37 cellular contexts compared by ENCODE assay signal in the genomic region with DNA sequence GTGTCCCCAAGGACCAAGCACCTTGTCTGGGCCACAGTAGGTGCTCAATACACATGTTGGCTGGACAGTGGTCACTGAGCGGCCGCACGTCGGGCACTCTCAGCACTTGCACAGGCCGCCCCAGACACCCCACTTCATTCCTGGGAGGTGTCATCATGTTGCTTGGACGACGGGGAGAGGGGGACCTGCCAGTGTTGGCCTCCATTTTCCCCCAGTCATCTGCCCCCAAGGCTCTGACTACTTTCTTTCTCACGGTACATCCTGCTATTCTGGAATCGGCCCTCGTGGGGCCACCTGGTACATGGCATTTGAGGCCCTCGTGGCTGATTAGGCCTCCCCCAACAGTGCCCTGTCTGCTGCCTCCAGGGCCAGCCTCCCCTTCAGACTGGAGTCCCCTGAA. TPM values are rescaled to one million over a fixed set of nuclear protein-coding genes. Genes with fewer than 3 reads are reported as not detected.
"Had no signal": no experiment of that assay in that cellular context is flagged by ENCODE, and none has a peak within 500 bp of the region (broad histone marks: within the 10 kb centered on the region; RNA-seq: fewer than 3 reads in every experiment).

No MANE protein-coding gene starts in this region.

- H3K79me2 ChIP-seq: hepatocyte had no signal

- H3K27ac ChIP-seq: ascending aorta, cardiac muscle cell, colonic mucosa, dorsolateral prefrontal cortex, gastroesophageal sphincter, hepatocyte, pancreas, prostate gland, suprapubic skin, tibial artery, upper lobe of right lung had no signal

- H3K27me3 ChIP-seq: ascending aorta, cardiac muscle cell, colonic mucosa, dorsolateral prefrontal cortex, gastroesophageal sphincter, hepatocyte, pancreas, suprapubic skin, tibial artery, upper lobe of right lung had no signal

- H3K4me2 ChIP-seq: hepatocyte had no signal

- H3K27me3 Mint-ChIP-seq: naive thymus-derived CD4-positive, alpha-beta T cell had no signal

- H3K27ac Mint-ChIP-seq: activated naive CD4-positive, alpha-beta T cell treated with anti-CD3 and anti-CD28 coated beads, Interleukin-2, amount 10 ng/mL, durations not matched to agents 7 days and 5 days; activated naive CD8-positive, alpha-beta T cell treated with anti-CD3 and anti-CD28 coated beads, Interleukin-2, amount 10 ng/mL, durations not matched to agents 7 days and 5 days; naive thymus-derived CD4-positive, alpha-beta T cell had no signal

- H3K4me3 Mint-ChIP-seq: activated naive CD4-positive, alpha-beta T cell treated with anti-CD3 and anti-CD28 coated beads, Interleukin-2, amount 10 ng/mL, durations not matched to agents 7 days and 5 days; activated naive CD8-positive, alpha-beta T cell treated with anti-CD3 and anti-CD28 coated beads, Interleukin-2, amount 10 ng/mL, durations not matched to agents 7 days and 5 days; brain; naive thymus-derived CD4-positive, alpha-beta T cell; neural crest cell had no signal

- H3K9me3 Mint-ChIP-seq: activated naive CD4-positive, alpha-beta T cell treated with anti-CD3 and anti-CD28 coated beads, Interleukin-2, amount 10 ng/mL, durations not matched to agents 7 days and 5 days; activated naive CD8-positive, alpha-beta T cell treated with anti-CD3 and anti-CD28 coated beads, Interleukin-2, amount 10 ng/mL, durations not matched to agents 7 days and 5 days; brain; neural crest cell had no signal

- H3K4me1 Mint-ChIP-seq: activated naive CD4-positive, alpha-beta T cell treated with anti-CD3 and anti-CD28 coated beads, Interleukin-2, amount 10 ng/mL, durations not matched to agents 7 days and 5 days; activated naive CD8-positive, alpha-beta T cell treated with anti-CD3 and anti-CD28 coated beads, Interleukin-2, amount 10 ng/mL, durations not matched to agents 7 days and 5 days had no signal

- H3K36me3 Mint-ChIP-seq: activated naive CD4-positive, alpha-beta T cell treated with anti-CD3 and anti-CD28 coated beads, Interleukin-2, amount 10 ng/mL, durations not matched to agents 7 days and 5 days; activated naive CD8-positive, alpha-beta T cell treated with anti-CD3 and anti-CD28 coated beads, Interleukin-2, amount 10 ng/mL, durations not matched to agents 7 days and 5 days; brain; naive thymus-derived CD4-positive, alpha-beta T cell had no signal

- H3K4me1 ChIP-seq: colonic mucosa, pancreas, prostate gland, upper lobe of right lung had no signal

- DNase-seq: activated CD4-positive, alpha-beta T cell treated with anti-CD3 and anti-CD28 coated beads for 4 hours; activated CD4-positive, alpha-beta T cell treated with anti-CD3 and anti-CD28 coated beads, Interleukin-2, amount 50 U/mL, for 4 hours; activated CD4-positive, CD25-positive, alpha-beta regulatory T cell; activated CD8-positive, alpha-beta memory T cell treated with anti-CD3 and anti-CD28 coated beads for 24 hours; activated effector memory CD4-positive, alpha-beta T cell treated with anti-CD3 and anti-CD28 coated beads, Interleukin-2, amount 50 U/mL, for 16 hours; activated naive CD4-positive, alpha-beta T cell treated with anti-CD3 and anti-CD28 coated beads, Interleukin-2, amount 10 ng/mL, durations not matched to agents 7 days and 5 days; activated naive CD8-positive, alpha-beta T cell treated with anti-CD3 and anti-CD28 coated beads, Interleukin-2, amount 10 ng/mL, durations not matched to agents 7 days and 5 days; cerebellar nuclear complex; colonic mucosa; dorsolateral prefrontal cortex; effector memory CD4-positive, alpha-beta T cell; islet precursor cell; left cardiac atrium; midbrain; naive thymus-derived CD4-positive, alpha-beta T cell; retina; stimulated activated CD4-positive, alpha-beta T cell treated with anti-CD3 and anti-CD28 coated beads, Interleukin-4, amount 100 ng/mL, for 24 hours; stimulated activated naive CD4-positive, alpha-beta T cell; T-helper 1 cell; tibial artery; upper lobe of right lung had no signal

- H2AFZ ChIP-seq: hepatocyte had no signal

- ATAC-seq: gastroesophageal sphincter; left cardiac atrium; naive thymus-derived CD4-positive, alpha-beta T cell; pancreas; sciatic nerve; upper lobe of right lung had no signal

- H3K4me3 ChIP-seq: ascending aorta, cardiac muscle cell, colonic mucosa, dorsolateral prefrontal cortex, gastroesophageal sphincter, hepatocyte, pancreas, prostate gland, skin epidermis, suprapubic skin, tibial artery, upper lobe of right lung had no signal

RNA-seq across cellular contexts. Expression of a gene that starts 1.2 kb away (rescaled TPM):
- total RNA-seq: activated naive CD8-positive, alpha-beta T cell treated with anti-CD3 and anti-CD28 coated beads, Interleukin-2, amount 10 ng/mL, durations not matched to agents 7 days and 5 days; ascending aorta; cardiac muscle cell; colonic mucosa; endothelial cell of umbilical vein; fibroblast of lung; fibroblast of villous mesenchyme; gastroesophageal sphincter; hepatocyte; left cardiac atrium; lower leg skin; naive thymus-derived CD4-positive, alpha-beta T cell; neural crest cell; pancreas; sciatic nerve; suprapubic skin; upper lobe of right lung had no signal
- polyA plus RNA-seq: cardiac muscle cell; endothelial cell of umbilical vein; esophagus; fibroblast of lung; naive thymus-derived CD4-positive, alpha-beta T cell had no signal

RNA-seq across cellular contexts. Expression of a gene that starts 15.7 kb away (rescaled TPM):
- total RNA-seq: activated naive CD8-positive, alpha-beta T cell treated with anti-CD3 and anti-CD28 coated beads, Interleukin-2, amount 10 ng/mL, durations not matched to agents 7 days and 5 days; ascending aorta; cardiac muscle cell; colonic mucosa; dorsolateral prefrontal cortex; endothelial cell of umbilical vein; fibroblast of lung; fibroblast of villous mesenchyme; gastroesophageal sphincter; hepatocyte; left cardiac atrium; lower leg skin; naive thymus-derived CD4-positive, alpha-beta T cell; neural crest cell; pancreas; prostate gland; sciatic nerve; suprapubic skin; upper lobe of right lung had no signal
- polyA plus RNA-seq: cardiac muscle cell; endothelial cell of umbilical vein; esophagus; fibroblast of lung; hepatocyte; naive thymus-derived CD4-positive, alpha-beta T cell; pancreas had no signal
